ENCODE assay signal across 14 cellular contexts in the genomic region with DNA sequence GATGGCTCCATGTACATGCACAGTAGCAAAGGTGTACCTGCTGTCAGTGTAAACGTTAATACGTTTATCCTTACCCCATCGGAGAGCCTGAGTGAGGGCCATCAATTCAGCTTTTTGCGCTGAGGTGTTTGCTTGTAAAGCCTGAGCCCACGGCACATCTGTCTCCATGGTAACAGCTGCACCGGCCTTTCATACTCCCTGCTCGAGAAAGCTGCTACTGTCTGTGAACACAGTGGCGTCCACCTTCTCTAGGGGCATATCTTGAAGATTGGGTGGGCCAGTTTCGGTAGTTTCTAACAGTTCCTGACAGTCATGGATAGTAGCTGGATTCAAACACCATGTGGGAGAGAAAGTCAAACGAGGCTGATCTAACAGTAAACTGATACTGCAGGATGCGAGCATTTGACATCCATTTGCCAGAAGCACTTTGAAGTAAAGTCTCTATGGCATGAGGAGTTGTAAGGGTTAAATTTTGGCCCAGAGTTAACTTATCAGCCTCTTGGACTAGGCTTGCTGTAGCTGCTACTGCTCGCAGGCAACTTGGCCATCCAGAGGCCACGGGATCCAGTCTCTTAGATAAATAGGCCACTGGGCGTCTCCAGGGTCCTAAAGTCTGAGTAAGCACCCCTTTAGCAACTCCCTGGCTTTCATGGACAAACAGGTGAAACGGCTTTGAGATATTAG. TPM values are rescaled to one million over a fixed set of nuclear protein-coding genes. Genes with fewer than 3 reads are reported as not detected.
DNase-seq lines count a peak whose midpoint lies in the region; ATAC-seq, FAIRE-seq and TF ChIP-seq lines count a peak whose summit lies in the region.
"Had no signal": no experiment of that assay in that cellular context is flagged by ENCODE, and none has a peak within 500 bp of the region (broad histone marks: within the 10 kb centered on the region; RNA-seq: fewer than 3 reads in every experiment).

No MANE protein-coding gene starts in this region.

- no peak for TF ChIP-seq POLR2A in upper lobe of left lung (IDR thresholded peaks at IDR 0.05)

- TF ChIP-seq CTCF in choroid plexus epithelial cell (conservative IDR thresholded peaks at IDR 0.05; ENCODE audit: low read depth, low read length) (no peak), kidney (IDR thresholded peaks at IDR 0.05; ENCODE audit: borderline replicate concordance, extremely low read depth, insufficient read depth) (no peak), upper lobe of left lung (IDR thresholded peaks at IDR 0.05) (no peak)

- no peaks in the 10 kb centered on the region for H3K27me3 ChIP-seq in upper lobe of left lung

- H3K4me1 ChIP-seq in kidney (ENCODE audit: control insufficient read depth in 1 of 2, insufficient read depth in 1 of 2, low read depth in 1 of 2, low read length in 2 of 2) (no peaks in the 10 kb centered on the region), upper lobe of left lung (peaks cover 0 to 4% (median 0%) of the 10 kb centered on the region in 4 donors)

- H3K36me3 ChIP-seq in kidney (ENCODE audit: control insufficient read depth in 1 of 2, insufficient read depth in 2 of 2, low read length in 2 of 2) (no peaks in the 10 kb centered on the region), upper lobe of left lung (no peaks in the 10 kb centered on the region)

- H3K4me3 ChIP-seq in choroid plexus epithelial cell (ENCODE audit: low read depth, low read length) (no peak overlapping the region), kidney (ENCODE audit: low read length in 2 of 2) (no peak overlapping the region), upper lobe of left lung (no peak overlapping the region)

- 72 to 74% methylated on average over 14 to 15 of the region's 15 CpGs for WGBS in upper lobe of left lung, 2 donors

- H3K27ac ChIP-seq in kidney (ENCODE audit: low read depth in 2 of 2, low read length in 2 of 2) (no peak overlapping the region), upper lobe of left lung (no peak overlapping the region)
- H3K27ac ChIP-seq: 22Rv1 had no signal

- no peak overlapping the region for H3K9ac ChIP-seq in kidney (ENCODE audit: low read length in 2 of 2)

- no peak for ATAC-seq in upper lobe of left lung (ENCODE audit: low FRiP score in 2 of 2)

- DNase-seq in DMS 273 (lab: John Stamatoyannopoulos, UW; ENCODE audit: unreplicated experiment) (peak; percentile 51), DMS 273 treated with DMSO at 0.1 percent for 48 hours (lab: John Stamatoyannopoulos, UW) (no peak), choroid plexus epithelial cell (ENCODE audit: low read depth) (peak; percentile 58), kidney (peak; percentile 74), superior temporal gyrus (ENCODE audit: extremely low spot score) (peak; percentile 34), upper lobe of left lung (no peak), NOMO-1 (lab: John Stamatoyannopoulos, UW; ENCODE audit: unreplicated experiment in 2 of 2) (no peak), NCI-H1694 (lab: John Stamatoyannopoulos, UW) (no peak)
- DNase-seq: activated CD4-positive, alpha-beta T cell treated with anti-CD3 and anti-CD28 coated beads for 4 hours; HCEC 1CT; NCI-H1048 had no signal

- intact Hi-C loops in kidney (cut with DNase I): no loop called here

- no peak for TF ChIP-seq EP300 in upper lobe of left lung (IDR thresholded peaks at IDR 0.05)

- FAIRE-seq in kidney (lab: Jason Lieb, UNC): no peak
- FAIRE-seq: RCC 7860 had no signal

- H3K9me3 ChIP-seq in kidney (ENCODE audit: control insufficient read depth in 1 of 2, low read length in 2 of 2) (no peaks in the 10 kb centered on the region), upper lobe of left lung (no peaks in the 10 kb centered on the region)

RNA-seq across cellular contexts. Expression of gene RHOBTB3, which starts 21.0 kb away (rescaled TPM):
- total RNA-seq in kidney (54.5 TPM), upper lobe of left lung (100 to 1,000 TPM in 1 of 6 donors, 10 to 100 TPM in 5; 42.4 to 104 (median 60.9) TPM)
- 22.5 TPM for polyA plus RNA-seq in kidney (ENCODE audit: insufficient read depth, low read depth, low replicate concordance)

RNA-seq across cellular contexts. Expression of gene SPATA9, which starts 27.3 kb away (rescaled TPM):
- total RNA-seq in kidney: 1.0 TPM
- 1.1 TPM for polyA plus RNA-seq in kidney (ENCODE audit: insufficient read depth, low read depth, low replicate concordance)
- under 1 TPM in 1 of 6 donors, not detected in 5; 0.23 TPM for total RNA-seq in upper lobe of left lung
- total RNA-seq: kidney epithelial cell had no signal

Comparison
In these comparisons a context has a peak if more than half of its experiments do, and no peak if none do; other contexts are left out.
1. DNase-seq: peak in DMS 273 (single experiment), choroid plexus epithelial cell (single experiment), kidney (single experiment) and superior temporal gyrus (single experiment); none in DMS 273 treated with DMSO at 0.1 percent for 48 hours (single experiment), upper lobe of left lung (0 of 2), NOMO-1 (0 of 2) and NCI-H1694 (single experiment).